ENCODE assay signal across 7 cellular contexts in the genomic region with DNA sequence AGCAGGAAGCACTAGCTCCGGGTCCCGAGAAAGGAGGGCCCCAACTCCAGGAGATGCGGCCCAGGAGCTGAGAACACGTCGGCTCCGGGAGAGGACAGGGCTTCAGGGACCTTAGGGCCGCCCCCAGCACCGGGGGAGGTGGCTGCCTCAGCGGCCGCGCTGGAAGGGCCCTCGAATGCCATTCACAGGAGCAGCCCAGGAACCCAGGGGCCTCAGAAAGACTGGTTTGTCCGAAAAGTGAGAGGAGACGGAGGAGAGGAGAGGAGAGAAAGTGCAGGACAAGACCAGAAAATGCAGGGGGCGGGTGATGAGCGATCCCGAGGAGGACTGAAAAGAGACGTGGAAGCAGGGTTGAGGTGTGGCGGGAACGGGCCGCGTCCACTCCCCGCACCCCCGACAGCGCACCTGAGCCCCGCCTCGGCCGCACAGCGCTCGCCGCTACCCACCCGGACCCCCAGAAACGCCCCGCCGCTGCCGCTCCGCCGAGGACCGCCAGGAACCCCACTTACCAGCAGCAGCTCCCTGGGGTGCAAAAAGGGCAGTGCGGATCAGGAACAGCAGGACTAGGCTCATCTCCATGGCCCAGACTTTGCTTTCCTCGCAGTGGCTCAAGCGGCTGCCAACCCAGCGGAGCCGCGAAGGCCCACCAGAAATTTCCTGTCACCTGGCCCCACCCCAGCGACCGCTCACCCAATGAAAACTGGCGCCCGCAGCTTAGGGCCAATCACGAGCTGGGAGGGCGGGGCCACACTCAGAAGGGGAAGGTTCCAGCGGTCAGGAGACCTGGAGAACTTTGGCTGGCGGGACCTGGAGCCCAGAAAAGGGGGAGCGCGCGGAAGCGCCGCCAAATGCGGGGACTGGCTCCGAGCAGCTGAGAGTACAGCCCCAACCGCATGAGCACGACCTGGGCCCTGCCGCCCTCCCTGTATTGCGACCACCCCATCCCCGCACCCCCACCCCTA. TPM values are rescaled to one million over a fixed set of nuclear protein-coding genes. Genes with fewer than 3 reads are reported as not detected.
DNase-seq lines count a peak whose midpoint lies in the region; ATAC-seq and TF ChIP-seq lines count a peak whose summit lies in the region.

No MANE protein-coding gene starts in this region.

- H3K4me3 ChIP-seq in colonic mucosa, result peak overlapping the region; percentile 60

- no peak overlapping the region for H3K27ac ChIP-seq in colonic mucosa

- POLR2A ChIA-PET in activated CD4-positive, alpha-beta T cell treated with anti-CD3 and anti-CD28 coated beads for 36 hours (lab: Charles Lee), result interaction anchor here (0.6 kb wide), 3 partner anchors 17 to 788 kb away, joined by 3 to 6 read pairs (median 3); no protein-coding TSS in a partner anchor

- peak; percentile 66 for TF ChIP-seq POLR2A in GM15510 (IDR thresholded peaks at IDR 0.05; ENCODE audit: borderline replicate concordance, extremely low read depth, insufficient read length)

- TF ChIP-seq CTCF in colonic mucosa (IDR thresholded peaks at IDR 0.05), result no peak

- H3K4me1 Mint-ChIP-seq in activated CD4-positive, alpha-beta T cell treated with anti-CD3 and anti-CD28 coated beads for 36 hours, result peaks cover 30% of the 10 kb centered on the region

- peak overlapping the region; percentile 84 for H3K27ac Mint-ChIP-seq in activated CD4-positive, alpha-beta T cell treated with anti-CD3 and anti-CD28 coated beads for 36 hours

- no peaks in the 10 kb centered on the region for H3K9me3 Mint-ChIP-seq in activated CD4-positive, alpha-beta T cell treated with anti-CD3 and anti-CD28 coated beads for 36 hours (ENCODE audit: low read depth)

- no peaks in the 10 kb centered on the region for H3K4me1 ChIP-seq in colonic mucosa

- H3K4me3 Mint-ChIP-seq in activated CD4-positive, alpha-beta T cell treated with anti-CD3 and anti-CD28 coated beads for 36 hours, result peak overlapping the region; percentile 95

- no peaks in the 10 kb centered on the region for H3K27me3 ChIP-seq in colonic mucosa

- peak overlapping the region; percentile 59 to 86 for H3K9ac ChIP-seq in colonic mucosa (ENCODE audit: low read depth in 2 of 2, low read length in 2 of 2)

- H3K36me3 Mint-ChIP-seq in activated CD4-positive, alpha-beta T cell treated with anti-CD3 and anti-CD28 coated beads for 36 hours (ENCODE audit: low read depth), result no peaks in the 10 kb centered on the region

- DNase-seq in NCI-H2171 (lab: John Stamatoyannopoulos, UW) (peak; percentile 12), colonic mucosa (peak; percentile 99), left kidney (ENCODE audit: low read depth, low spot score) (peak; percentile 93)
- DNase-seq in activated CD4-positive, alpha-beta T cell treated with anti-CD3 and anti-CD28 coated beads for 36 hours, result peak; percentile 89
- DNase-seq in stimulated activated CD4-positive, alpha-beta T cell treated with anti-CD3 and anti-CD28 coated beads, Interleukin-1b, Interleukin-23, amount 100 ng/mL, for 4 hours (ENCODE audit: low read depth in 2 of 2), result peak; percentile 76 to 79

- peak; percentile 87 for ATAC-seq in HG02623 (IDR thresholded peaks at IDR 0.05; ENCODE audit: unreplicated experiment)
- peak; percentile 81 for ATAC-seq in activated CD4-positive, alpha-beta T cell treated with anti-CD3 and anti-CD28 coated beads for 36 hours

- no peaks in the 10 kb centered on the region for H3K36me3 ChIP-seq in colonic mucosa

- H3K9me3 ChIP-seq in colonic mucosa, result no peaks in the 10 kb centered on the region

- no peaks in the 10 kb centered on the region for H3K27me3 Mint-ChIP-seq in activated CD4-positive, alpha-beta T cell treated with anti-CD3 and anti-CD28 coated beads for 36 hours

- intact Hi-C loops in activated CD4-positive, alpha-beta T cell treated with anti-CD3 and anti-CD28 coated beads for 36 hours (cut with DNase I, micrococcal nuclease), result no loop called here
- intact Hi-C loops in colonic mucosa (cut with DNase I), result no loop called here

- CTCF ChIA-PET in activated CD4-positive, alpha-beta T cell treated with anti-CD3 and anti-CD28 coated beads for 36 hours (lab: Charles Lee), result interaction anchor here (0.6 to 8.8 kb wide), 17 partner anchors 10 to 288 kb away, joined by 3 to 94 read pairs (median 4); no protein-coding TSS in a partner anchor

RNA-seq across cellular contexts. Expression of a gene that starts 25.4 kb away (rescaled TPM):
- 100 to 1,000 TPM; 216 to 229 TPM for total RNA-seq in activated CD4-positive, alpha-beta T cell treated with anti-CD3 and anti-CD28 coated beads for 36 hours
- total RNA-seq in colonic mucosa, result 100 to 1,000 TPM in 1 of 2 donors, 10 to 100 TPM in 1; 58.8 to 201 TPM

Comparison
In these comparisons a context has a peak if more than half of its experiments do, and no peak if none do; other contexts are left out.
1. DNase-seq: peak in every context shown above with its lines; median percentile 99 in colonic mucosa; 93 in left kidney; 89 in activated CD4-positive, alpha-beta T cell treated with anti-CD3 and anti-CD28 coated beads for 36 hours; 78 in stimulated activated CD4-positive, alpha-beta T cell treated with anti-CD3 and anti-CD28 coated beads, Interleukin-1b, Interleukin-23, amount 100 ng/mL, for 4 hours; 12 in NCI-H2171.